In genomic region chr19:506404-507285, GRCh38 we compare ENCODE assay signal across 8 cellular contexts. TPM values are rescaled to one million over a fixed set of nuclear protein-coding genes. Genes with fewer than 3 reads are reported as not detected.
DNase-seq lines count a peak whose midpoint lies in the region; ATAC-seq and TF ChIP-seq lines count a peak whose summit lies in the region.

No MANE protein-coding gene starts in this region.

- peaks cover 3% of the 10 kb centered on the region for H3K27me3 Mint-ChIP-seq in activated naive CD8-positive, alpha-beta T cell treated with anti-CD3 and anti-CD28 coated beads for 36 hours
- H3K27me3 Mint-ChIP-seq in osteocyte (ENCODE audit: unreplicated experiment), result no peaks in the 10 kb centered on the region

- peaks cover 6% of the 10 kb centered on the region for H3K36me3 ChIP-seq in thymus (ENCODE audit: control insufficient read depth, insufficient read depth)

- no peaks in the 10 kb centered on the region for H3K9me3 Mint-ChIP-seq in activated naive CD8-positive, alpha-beta T cell treated with anti-CD3 and anti-CD28 coated beads for 36 hours
- no peaks in the 10 kb centered on the region for H3K9me3 Mint-ChIP-seq in osteocyte (ENCODE audit: unreplicated experiment)

- DNase-seq in NCI-H1092 treated with DMSO at 0.1 percent for 48 hours (lab: John Stamatoyannopoulos, UW) (peak; percentile 100), SKM-1 (lab: John Stamatoyannopoulos, UW; ENCODE audit: unreplicated experiment) (peak; percentile 97), head of caudate nucleus (peak; percentile 94 to 100 (median 99)), osteocyte (ENCODE audit: extremely low spot score, unreplicated experiment) (peak; percentile 96)
- DNase-seq in activated naive CD8-positive, alpha-beta T cell treated with anti-CD3 and anti-CD28 coated beads for 36 hours, result peak; percentile 92

- peak overlapping the region; percentile 92 for H3K4me3 Mint-ChIP-seq in activated naive CD8-positive, alpha-beta T cell treated with anti-CD3 and anti-CD28 coated beads for 36 hours
- peak overlapping the region; percentile 84 for H3K4me3 Mint-ChIP-seq in osteocyte (ENCODE audit: unreplicated experiment)

- H3K27me3 ChIP-seq in thymus (ENCODE audit: control insufficient read depth, insufficient read depth), result no peaks in the 10 kb centered on the region

- peak overlapping the region; percentile 97 for H3K27ac ChIP-seq in thymus (ENCODE audit: low read depth)

- WGBS in thymus, result 2% methylated on average over 48 of the region's 48 CpGs

- H3K27ac Mint-ChIP-seq in activated naive CD8-positive, alpha-beta T cell treated with anti-CD3 and anti-CD28 coated beads for 36 hours, result peak overlapping the region; percentile 98
- peak overlapping the region; percentile 96 for H3K27ac Mint-ChIP-seq in osteocyte (ENCODE audit: unreplicated experiment)

- intact Hi-C loops in head of caudate nucleus (cut with DNase I), result loop anchor here (2.0 kb wide), 1 partner anchor 18 kb away; no protein-coding TSS in a partner anchor

- TF ChIP-seq CTCF in GM12872 (IDR thresholded peaks at IDR 0.05; ENCODE audit: insufficient read depth, low read depth, low read length), result peak; percentile 95
- peak; percentile 99 for TF ChIP-seq CTCF in osteocyte (IDR thresholded peaks at IDR 0.05)

- H3K36me3 Mint-ChIP-seq in activated naive CD8-positive, alpha-beta T cell treated with anti-CD3 and anti-CD28 coated beads for 36 hours, result peaks cover 12% of the 10 kb centered on the region
- H3K36me3 Mint-ChIP-seq in osteocyte (ENCODE audit: unreplicated experiment), result peaks cover 4% of the 10 kb centered on the region

- peaks cover 10% of the 10 kb centered on the region for H3K4me1 ChIP-seq in thymus (ENCODE audit: control insufficient read depth, insufficient read depth, low read length)

- peak; percentile 70 for ATAC-seq in HG02642 (IDR thresholded peaks at IDR 0.05; ENCODE audit: poor library complexity, unreplicated experiment)

- peaks cover 34% of the 10 kb centered on the region for H3K4me1 Mint-ChIP-seq in activated naive CD8-positive, alpha-beta T cell treated with anti-CD3 and anti-CD28 coated beads for 36 hours
- peaks cover 29% of the 10 kb centered on the region for H3K4me1 Mint-ChIP-seq in osteocyte (ENCODE audit: unreplicated experiment)

- H3K4me3 ChIP-seq in thymus (ENCODE audit: low read length), result peak overlapping the region; percentile 96

- H3K9me3 ChIP-seq in thymus (ENCODE audit: control insufficient read depth), result no peaks in the 10 kb centered on the region

RNA-seq across cellular contexts. Expression of gene TPGS1, which starts 0.7 kb away (rescaled TPM):
- total RNA-seq in activated naive CD8-positive, alpha-beta T cell treated with anti-CD3 and anti-CD28 coated beads for 36 hours, result 10 to 100 TPM in 1 of 2 experiments, 1 to 10 TPM in 1; 9.3 to 10.3 TPM
- 24.3 and 25.4 TPM in 2 replicates for total RNA-seq in osteocyte
- 14.3 TPM for polyA plus RNA-seq in thymus

RNA-seq across cellular contexts. Expression of gene MADCAM1, which starts 10.4 kb away (rescaled TPM):
- total RNA-seq in activated naive CD8-positive, alpha-beta T cell treated with anti-CD3 and anti-CD28 coated beads for 36 hours, result under 1 TPM in 1 of 2 experiments, not detected in 1; 0.21 TPM
- total RNA-seq in osteocyte, result 1.1 and 1.3 TPM in 2 replicates
- polyA plus RNA-seq in thymus, result 0.27 TPM

RNA-seq across cellular contexts. Expression of gene CDC34, which starts 24.9 kb away (rescaled TPM):
- 10 to 100 TPM; 46.5 to 48.8 TPM for total RNA-seq in activated naive CD8-positive, alpha-beta T cell treated with anti-CD3 and anti-CD28 coated beads for 36 hours
- 65.3 and 69.0 TPM in 2 replicates for total RNA-seq in osteocyte
- polyA plus RNA-seq in thymus, result 72.0 TPM

RNA-seq across cellular contexts. Expression of gene GZMM, which starts 37.2 kb away (rescaled TPM):
- 10 to 100 TPM; 42.0 to 49.0 TPM for total RNA-seq in activated naive CD8-positive, alpha-beta T cell treated with anti-CD3 and anti-CD28 coated beads for 36 hours
- not detected in 2 replicates for total RNA-seq in osteocyte
- 28.0 TPM for polyA plus RNA-seq in thymus

RNA-seq across cellular contexts. Expression of gene SHC2, which starts 45.8 kb away (rescaled TPM):
- total RNA-seq in activated naive CD8-positive, alpha-beta T cell treated with anti-CD3 and anti-CD28 coated beads for 36 hours, result under 1 TPM in 1 of 2 experiments, not detected in 1; 0.32 TPM
- 61.2 and 61.7 TPM in 2 replicates for total RNA-seq in osteocyte
- 5.2 TPM for polyA plus RNA-seq in thymus

Comparison
In these comparisons a context has a peak if more than half of its experiments do, and no peak if none do; other contexts are left out.
1. Peak in every context shown above with its lines: DNase-seq, ATAC-seq, H3K4me3 ChIP-seq and H3K27ac ChIP-seq.